9 cellular contexts compared by ENCODE assay signal in genomic region chr2:148720501-148720998, GRCh38.
DNase-seq lines count a peak whose midpoint lies in the region.
"Had no signal": no experiment of that assay in that cellular context is flagged by ENCODE, and none has a peak within 500 bp of the region (broad histone marks: within the 10 kb centered on the region; RNA-seq: fewer than 3 reads in every experiment).

No MANE protein-coding gene starts in this region.

- DNase-seq in D341Med (ENCODE audit: low spot score) (peak; percentile 63), NCI-H2081 treated with DMSO at 0.1 percent for 48 hours (lab: John Stamatoyannopoulos, UW) (peak; percentile 40), fibroblast of peridontal ligament (ENCODE audit: extremely low read depth) (peak; percentile 46), NCI-H146 treated with DMSO at 0.1 percent for 48 hours (lab: John Stamatoyannopoulos, UW; ENCODE audit: unreplicated experiment) (no peak), H7 (no peak)
- no peak for DNase-seq in activated CD8-positive, alpha-beta memory T cell treated with anti-CD3 and anti-CD28 coated beads, Interleukin-2, amount 50 U/mL, for 4 hours
- DNase-seq: NCI-H524; stimulated activated naive CD4-positive, alpha-beta T cell had no signal

- peak overlapping the region; percentile 52 for H3K4me3 ChIP-seq in rectal smooth muscle tissue (ENCODE audit: low read length)
- no peak overlapping the region for H3K4me3 ChIP-seq in H7 (ENCODE audit: insufficient read depth, low read depth, low read length)

- H3K4me1 ChIP-seq in rectal smooth muscle tissue (ENCODE audit: control insufficient read depth, insufficient read depth, low read length): peaks cover 3% of the 10 kb centered on the region

- H3K27me3 ChIP-seq in rectal smooth muscle tissue (ENCODE audit: control insufficient read depth, insufficient read depth, low read length): no peaks in the 10 kb centered on the region
- H3K27me3 ChIP-seq in H7 (ENCODE audit: control insufficient read depth, insufficient read depth, low read length): no peaks in the 10 kb centered on the region

- H3K36me3 ChIP-seq in rectal smooth muscle tissue (ENCODE audit: control insufficient read depth, insufficient read depth, low read length) (no peaks in the 10 kb centered on the region), H7 (replicated peaks; ENCODE audit: control insufficient read depth, insufficient read depth, low read length) (no peaks in the 10 kb centered on the region)

- H3K9ac ChIP-seq in rectal smooth muscle tissue (ENCODE audit: low read length): no peak overlapping the region

- H3K27ac ChIP-seq in rectal smooth muscle tissue (ENCODE audit: low read depth, low read length): no peak overlapping the region

Comparison
In these comparisons a context has a peak if more than half of its experiments do, and no peak if none do; other contexts are left out.
1. DNase-seq: peak in D341Med (single experiment), NCI-H2081 treated with DMSO at 0.1 percent for 48 hours (single experiment) and fibroblast of peridontal ligament (single experiment); none in NCI-H146 treated with DMSO at 0.1 percent for 48 hours (single experiment), H7 (single experiment) and activated CD8-positive, alpha-beta memory T cell treated with anti-CD3 and anti-CD28 coated beads, Interleukin-2, amount 50 U/mL, for 4 hours (single experiment).